8 cellular contexts compared by ENCODE assay signal in the genomic region with DNA sequence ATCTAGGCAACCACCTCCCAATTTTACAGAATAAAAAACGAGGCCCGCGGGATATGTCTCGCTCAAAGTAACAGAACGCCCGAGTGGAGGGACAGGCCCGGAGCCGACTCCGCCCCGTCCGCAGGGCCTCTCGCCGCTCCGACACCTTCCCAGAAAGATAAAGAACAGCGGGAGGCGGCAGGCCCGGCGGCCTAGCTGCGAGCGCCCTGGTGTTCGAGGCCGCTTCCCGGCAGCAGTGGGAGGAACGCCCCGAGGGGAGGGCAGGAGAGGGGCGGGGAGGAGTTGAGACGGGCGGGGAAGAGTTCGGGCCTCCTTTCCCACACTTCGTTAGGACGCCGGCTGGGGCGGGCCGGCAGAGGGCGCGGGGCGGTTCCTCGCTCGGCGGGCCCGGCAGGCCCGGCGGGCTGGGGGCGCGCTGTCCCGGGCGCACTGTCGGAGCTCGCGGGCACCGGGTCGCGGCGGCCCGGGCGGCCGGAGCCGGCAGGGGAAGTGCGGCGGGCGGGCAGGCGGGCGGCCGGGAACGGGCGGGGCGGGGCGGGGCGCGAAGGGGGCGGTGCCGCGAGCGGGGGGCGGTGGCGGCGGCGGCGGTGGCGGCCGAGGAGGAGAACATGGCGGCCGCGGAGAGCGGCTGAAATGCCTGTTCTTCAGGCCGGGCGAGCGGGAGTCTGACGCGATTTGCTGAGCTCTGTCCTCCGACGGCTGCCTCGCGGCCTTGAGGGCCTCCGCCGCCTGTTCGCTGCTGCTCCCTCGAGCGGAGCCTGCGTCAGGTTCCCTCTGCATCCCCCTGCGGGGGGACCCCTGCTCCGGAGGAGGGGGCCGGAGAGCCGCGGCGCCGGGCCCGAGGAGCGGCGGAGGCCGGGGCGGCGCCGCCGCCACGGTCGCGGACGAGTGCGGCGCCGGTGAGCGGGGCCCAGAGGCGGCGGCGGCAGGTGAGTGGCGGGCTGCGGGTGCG. TPM values are rescaled to one million over a fixed set of nuclear protein-coding genes. Genes with fewer than 3 reads are reported as not detected.
DNase-seq lines count a peak whose midpoint lies in the region; ATAC-seq and TF ChIP-seq lines count a peak whose summit lies in the region.

TSS of gene NCOA1 (plus strand) at position 581 of the 952 bp plus-strand sequence. CDS start 167,424 bp downstream, outside the sequence.

- no peak for TF ChIP-seq CTCF in DOHH2 (IDR thresholded peaks at IDR 0.05; ENCODE audit: low read depth, low read length, poor library complexity, severe bottlenecking)
- TF ChIP-seq CTCF in fibroblast of mammary gland (conservative IDR thresholded peaks at IDR 0.05; ENCODE audit: control insufficient read depth, insufficient read depth, low read depth, low read length), result no peak

- peak; percentile 64 for ATAC-seq in GM21825 (IDR thresholded peaks at IDR 0.05; ENCODE audit: unreplicated experiment)
- peak; percentile 91 to 93 for ATAC-seq in natural killer cell treated with Interleukin-12 subunit alpha and Interleukin-12 subunit beta and Interleukin-15 and Interleukin-18, amount 100 ng/mL, for 72 hours

- H3K36me3 Mint-ChIP-seq in natural killer cell treated with Interleukin-12 subunit alpha and Interleukin-12 subunit beta and Interleukin-15 and Interleukin-18, amount 100 ng/mL, for 72 hours, result peaks cover 6% of the 10 kb centered on the region

- H3K9me3 ChIP-seq in DOHH2 (ENCODE audit: control insufficient read depth, insufficient read depth, low read length), result no peaks in the 10 kb centered on the region

- H3K4me3 ChIP-seq in DOHH2 (ENCODE audit: low read length) (peak within 1 kb of the TSS; percentile 83), fibroblast of mammary gland (ENCODE audit: control insufficient read depth, low read depth, low read length) (peak within 1 kb of the TSS; percentile 77)

- peak within 1 kb of the TSS; percentile 82 for H3K4me2 ChIP-seq in DOHH2 (ENCODE audit: low read length)

- H3K9me2 ChIP-seq in DOHH2 (replicated peaks; ENCODE audit: control insufficient read depth, low read length), result no peaks in the 10 kb centered on the region

- DNase-seq in Kasumi-1 (lab: John Stamatoyannopoulos, UW) (peak; percentile 90 to 92), RPMI8226 (peak; percentile 90), fibroblast of mammary gland (ENCODE audit: low read depth) (peak; percentile 81)
- peak; percentile 77 to 84 for DNase-seq in activated T-helper 1 cell treated with anti-CD3 and anti-CD28 coated beads, Interleukin-2, amount 50 U/mL, for 16 hours (ENCODE audit: low read depth in 1 of 2, low spot score in 1 of 2)
- peak; percentile 96 for DNase-seq in natural killer cell treated with Interleukin-12 subunit alpha and Interleukin-12 subunit beta and Interleukin-15 and Interleukin-18, amount 100 ng/mL, for 72 hours (ENCODE audit: low spot score)
- DNase-seq in stimulated activated naive CD4-positive, alpha-beta T cell treated with Interleukin-2 at 50 U/mL for 16 hours (lab: John Stamatoyannopoulos, UW), result peak; percentile 91

- no peaks in the 10 kb centered on the region for H3K9me3 Mint-ChIP-seq in natural killer cell treated with Interleukin-12 subunit alpha and Interleukin-12 subunit beta and Interleukin-15 and Interleukin-18, amount 100 ng/mL, for 72 hours

- H3K27ac Mint-ChIP-seq in natural killer cell treated with Interleukin-12 subunit alpha and Interleukin-12 subunit beta and Interleukin-15 and Interleukin-18, amount 100 ng/mL, for 72 hours, result peak within 1 kb of the TSS; percentile 96

- no peaks in the 10 kb centered on the region for H3K27me3 Mint-ChIP-seq in natural killer cell treated with Interleukin-12 subunit alpha and Interleukin-12 subunit beta and Interleukin-15 and Interleukin-18, amount 100 ng/mL, for 72 hours

- peaks cover 43 to 55% of the 10 kb centered on the region in 2 donors for H3K4me1 Mint-ChIP-seq in natural killer cell treated with Interleukin-12 subunit alpha and Interleukin-12 subunit beta and Interleukin-15 and Interleukin-18, amount 100 ng/mL, for 72 hours (ENCODE audit: low read depth in 2 of 2)

- peaks cover 23% of the 10 kb centered on the region for H3F3A ChIP-seq in DOHH2 (ENCODE audit: control insufficient read depth, insufficient read depth)

- H3K27ac ChIP-seq in DOHH2 (ENCODE audit: low read depth, low read length), result peak within 1 kb of the TSS; percentile 68

- peak within 1 kb of the TSS; percentile 97 for H3K4me3 Mint-ChIP-seq in natural killer cell treated with Interleukin-12 subunit alpha and Interleukin-12 subunit beta and Interleukin-15 and Interleukin-18, amount 100 ng/mL, for 72 hours

- no peaks in the 10 kb centered on the region for H4K20me1 ChIP-seq in DOHH2 (ENCODE audit: control insufficient read depth, insufficient read depth, low read depth, low read length)

- peaks cover 10% of the 10 kb centered on the region; the same call in 1 of the 2 replicates for H3K79me2 ChIP-seq in DOHH2 (ENCODE audit: control insufficient read depth, low read length)

- H3K27me3 ChIP-seq in DOHH2 (ENCODE audit: control insufficient read depth, low read length), result peaks cover 4% of the 10 kb centered on the region; the same call in 1 of the 2 replicates

- no peaks in the 10 kb centered on the region for H3K36me3 ChIP-seq in DOHH2 (ENCODE audit: control insufficient read depth, low read length)

- H3K4me1 ChIP-seq in DOHH2 (ENCODE audit: control insufficient read depth, low read length), result peaks cover 32% of the 10 kb centered on the region

RNA-seq across cellular contexts. Expression of gene NCOA1, which starts in this region (rescaled TPM):
- 100 to 1,000 TPM in 1 of 2 donors, 10 to 100 TPM in 1; 84.1 to 139 TPM for total RNA-seq in natural killer cell treated with Interleukin-12 subunit alpha and Interleukin-12 subunit beta and Interleukin-15 and Interleukin-18, amount 100 ng/mL, for 72 hours

Comparison
In these comparisons a context has a peak if more than half of its experiments do, and no peak if none do; other contexts are left out.
1. Peak in every context shown above with its lines: DNase-seq, ATAC-seq, H3K4me3 ChIP-seq and H3K27ac ChIP-seq.